In genomic region chr17:43545383-43545632, GRCh38 we compare ENCODE assay signal across 8 cellular contexts. TPM values are rescaled to one million over a fixed set of nuclear protein-coding genes. Genes with fewer than 3 reads are reported as not detected.
DNase-seq lines count a peak whose midpoint lies in the region; ATAC-seq and TF ChIP-seq lines count a peak whose summit lies in the region.

No MANE protein-coding gene starts in this region.

- POLR2A ChIA-PET in activated CD4-positive, alpha-beta memory T cell treated with anti-CD3 and anti-CD28 coated beads for 36 hours (lab: Charles Lee), result interaction anchor here (0.6 kb wide), 1 partner anchor 62 kb away, joined by 3 read pairs; no protein-coding TSS in a partner anchor

- peaks cover 50% of the 10 kb centered on the region for H3K27me3 Mint-ChIP-seq in activated CD4-positive, alpha-beta memory T cell treated with anti-CD3 and anti-CD28 coated beads for 36 hours

- H3K27ac Mint-ChIP-seq in activated CD4-positive, alpha-beta memory T cell treated with anti-CD3 and anti-CD28 coated beads for 36 hours, result no peak overlapping the region

- intact Hi-C loops in activated CD4-positive, alpha-beta memory T cell treated with anti-CD3 and anti-CD28 coated beads for 36 hours (cut with micrococcal nuclease), result no loop called here
- intact Hi-C loops in psoas muscle (cut with DNase I), result no loop called here

- H3K9me3 Mint-ChIP-seq in activated CD4-positive, alpha-beta memory T cell treated with anti-CD3 and anti-CD28 coated beads for 36 hours, result no peaks in the 10 kb centered on the region

- no peak overlapping the region for H3K27ac ChIP-seq in psoas muscle

- ATAC-seq in HG02642 (IDR thresholded peaks at IDR 0.05; ENCODE audit: poor library complexity, unreplicated experiment) (peak; percentile 20), psoas muscle (peak; percentile 40 to 61 (median 44)), HG02870 (IDR thresholded peaks at IDR 0.05; ENCODE audit: unreplicated experiment) (no peak), GM21360 (IDR thresholded peaks at IDR 0.05; ENCODE audit: unreplicated experiment) (no peak)

- peaks cover 1% of the 10 kb centered on the region for H3K36me3 Mint-ChIP-seq in activated CD4-positive, alpha-beta memory T cell treated with anti-CD3 and anti-CD28 coated beads for 36 hours

- H3K4me3 ChIP-seq in AG10803 (ENCODE audit: low read length), result peak overlapping the region; percentile 61
- peak overlapping the region; percentile 63 to 65 for H3K4me3 ChIP-seq in foreskin fibroblast (ENCODE audit: low read depth in 1 of 2, low read length in 2 of 2)
- peak overlapping the region; percentile 68 for H3K4me3 ChIP-seq in psoas muscle

- H3K36me3 ChIP-seq in psoas muscle (ENCODE audit: insufficient read depth in 1 of 2, low read depth in 1 of 2), result no peaks in the 10 kb centered on the region

- TF ChIP-seq CTCF in AG10803 (conservative IDR thresholded peaks at IDR 0.05; ENCODE audit: low read length) (no peak), foreskin fibroblast (IDR thresholded peaks at IDR 0.05; ENCODE audit: low read depth, low read length) (no peak), psoas muscle (IDR thresholded peaks at IDR 0.05) (no peak)

- H3K27me3 ChIP-seq in psoas muscle (ENCODE audit: insufficient read depth in 3 of 3, low read length in 2 of 3), result peaks cover 0 to 25% (median 8%) of the 10 kb centered on the region in 3 donors

- DNase-seq in AG10803 (ENCODE audit: low read depth), result no peak
- no peak for DNase-seq in activated CD4-positive, alpha-beta memory T cell treated with anti-CD3 and anti-CD28 coated beads for 36 hours
- DNase-seq in foreskin fibroblast, result peak in 1 of 2 donors; percentile 24
- DNase-seq in psoas muscle, result peak in 1 of 2 donors; percentile 33
- DNase-seq in NCI-H2196 treated with DMSO at 0.1 percent for 48 hours (lab: John Stamatoyannopoulos, UW; ENCODE audit: unreplicated experiment), result no peak

- H3K9me3 ChIP-seq in psoas muscle, result no peaks in the 10 kb centered on the region

- WGBS in psoas muscle, 3 donors, result 0 to 2% (median 0%) methylated on average over 6 to 21 of the region's 21 CpGs

- CTCF ChIA-PET in activated CD4-positive, alpha-beta memory T cell treated with anti-CD3 and anti-CD28 coated beads for 36 hours (lab: Charles Lee), result no interaction called here

- H3K4me1 Mint-ChIP-seq in activated CD4-positive, alpha-beta memory T cell treated with anti-CD3 and anti-CD28 coated beads for 36 hours (ENCODE audit: low read depth), result peaks cover 19% of the 10 kb centered on the region

- H3K4me3 Mint-ChIP-seq in activated CD4-positive, alpha-beta memory T cell treated with anti-CD3 and anti-CD28 coated beads for 36 hours, result peak overlapping the region; percentile 87

- peaks cover 8% of the 10 kb centered on the region for H3K4me1 ChIP-seq in psoas muscle

RNA-seq across cellular contexts. Expression of gene ETV4, which starts 0.8 kb away (rescaled TPM):
- total RNA-seq in activated CD4-positive, alpha-beta memory T cell treated with anti-CD3 and anti-CD28 coated beads for 36 hours, result 1 to 10 TPM; 2.7 to 4.2 TPM
- under 1 TPM; 0.21 to 0.44 (median 0.27) TPM for total RNA-seq in psoas muscle
- under 1 TPM; 0.25 to 0.34 (median 0.31) TPM for polyA plus RNA-seq in psoas muscle

Comparison
In these comparisons a context has a peak if more than half of its experiments do, and no peak if none do; other contexts are left out.
1. ATAC-seq: peak in HG02642 (single experiment) and psoas muscle (4 of 4); none in HG02870 (single experiment) and GM21360 (single experiment).
2. Peak in every context shown above with its lines, with median percentiles within 50 percentile points of each other: H3K4me3 ChIP-seq.